ENCODE assay signal across 29 cellular contexts in the genomic region with DNA sequence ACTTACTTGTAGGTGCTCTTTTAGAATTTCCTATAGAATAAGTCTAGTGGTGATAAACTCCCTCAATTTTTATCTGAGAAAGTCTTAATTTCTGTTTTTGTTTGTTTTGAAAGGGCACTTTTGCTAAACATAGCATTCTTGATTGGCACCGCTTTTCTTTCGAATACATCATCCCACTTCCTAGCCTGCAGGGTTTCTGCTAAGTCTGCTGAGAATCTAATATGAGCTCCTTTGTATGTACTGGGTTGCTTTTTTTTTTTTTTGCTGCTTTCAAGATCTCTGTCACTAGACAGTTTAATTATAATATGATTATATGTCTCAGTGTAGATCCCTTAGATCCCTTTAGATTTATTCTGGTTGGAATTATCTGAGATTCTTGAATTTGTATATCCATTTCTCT.
"Had no signal": no experiment of that assay in that cellular context is flagged by ENCODE, and none has a peak within 500 bp of the region (broad histone marks: within the 10 kb centered on the region; RNA-seq: fewer than 3 reads in every experiment).

No MANE protein-coding gene starts in this region.

- H3K36me3 ChIP-seq: ovary, right lobe of liver, thoracic aorta, thyroid gland, transverse colon, uterus had no signal

- H3K27ac ChIP-seq: neural progenitor cell, ovary, parathyroid adenoma, psoas muscle, right lobe of liver, sigmoid colon, stomach, thoracic aorta, thyroid gland, transverse colon, upper lobe of right lung, uterus had no signal

- H3K36me3 Mint-ChIP-seq: natural killer cell treated with Interleukin-12 subunit alpha and Interleukin-12 subunit beta and Interleukin-15 and Interleukin-18, amount 100 ng/mL, for 72 hours had no signal

- H3K4me3 Mint-ChIP-seq: naive thymus-derived CD8-positive, alpha-beta T cell; natural killer cell treated with Interleukin-12 subunit alpha and Interleukin-12 subunit beta and Interleukin-15 and Interleukin-18, amount 100 ng/mL, for 72 hours; nephron progenitor cell; neural progenitor cell; stimulated activated effector memory CD8-positive, alpha-beta T cell treated with anti-CD3 and anti-CD28 coated beads, Interleukin-12 subunit alpha, Interleukin-12 subunit beta, amount 100 ng/mL, for 72 hours; stimulated activated naive B cell treated with anti-CD40 and anti-IgM and Interleukin-4, amounts not matched to agents 10 μg/mL and 1 μg/mL and 100 μg/mL, for 72 hours; stimulated activated naive CD8-positive, alpha-beta T cell treated with anti-CD3 and anti-CD28 coated beads, Interleukin-15, Interleukin-2, amounts not matched to agents 100 ng/mL and 50 ng/mL, for 24 hours; type B pancreatic cell had no signal

- H3K27ac Mint-ChIP-seq: natural killer cell treated with Interleukin-12 subunit alpha and Interleukin-12 subunit beta and Interleukin-15 and Interleukin-18, amount 100 ng/mL, for 72 hours; nephron progenitor cell; neural progenitor cell; progenitor cell of endocrine pancreas; stimulated activated effector memory CD8-positive, alpha-beta T cell treated with anti-CD3 and anti-CD28 coated beads, Interleukin-12 subunit alpha, Interleukin-12 subunit beta, amount 100 ng/mL, for 72 hours; stimulated activated naive B cell treated with anti-CD40 and anti-IgM and Interleukin-4, amounts not matched to agents 10 μg/mL and 1 μg/mL and 100 μg/mL, for 72 hours; stimulated activated naive CD8-positive, alpha-beta T cell treated with anti-CD3 and anti-CD28 coated beads, Interleukin-15, Interleukin-2, amounts not matched to agents 100 ng/mL and 50 ng/mL, for 24 hours; type B pancreatic cell had no signal

- H3K4me2 ChIP-seq: neural progenitor cell had no signal

- H3K27me3 Mint-ChIP-seq: naive thymus-derived CD8-positive, alpha-beta T cell; natural killer cell treated with Interleukin-12 subunit alpha and Interleukin-12 subunit beta and Interleukin-15 and Interleukin-18, amount 100 ng/mL, for 72 hours; progenitor cell of endocrine pancreas; stimulated activated naive B cell treated with anti-CD40 and anti-IgM and Interleukin-4, amounts not matched to agents 10 μg/mL and 1 μg/mL and 100 μg/mL, for 72 hours; stimulated activated naive CD8-positive, alpha-beta T cell treated with anti-CD3 and anti-CD28 coated beads, Interleukin-15, Interleukin-2, amounts not matched to agents 100 ng/mL and 50 ng/mL, for 24 hours; type B pancreatic cell had no signal

- H3K9me3 Mint-ChIP-seq: natural killer cell treated with Interleukin-12 subunit alpha and Interleukin-12 subunit beta and Interleukin-15 and Interleukin-18, amount 100 ng/mL, for 72 hours; stimulated activated effector memory CD8-positive, alpha-beta T cell treated with anti-CD3 and anti-CD28 coated beads, Interleukin-12 subunit alpha, Interleukin-12 subunit beta, amount 100 ng/mL, for 72 hours; stimulated activated naive B cell treated with anti-CD40 and anti-IgM and Interleukin-4, amounts not matched to agents 10 μg/mL and 1 μg/mL and 100 μg/mL, for 72 hours; stimulated activated naive CD8-positive, alpha-beta T cell treated with anti-CD3 and anti-CD28 coated beads, Interleukin-15, Interleukin-2, amounts not matched to agents 100 ng/mL and 50 ng/mL, for 24 hours had no signal

- H3K27me3 ChIP-seq: neural progenitor cell, ovary, right lobe of liver, sigmoid colon, stomach, thyroid gland, transverse colon, upper lobe of right lung, uterus had no signal

- DNase-seq: naive thymus-derived CD8-positive, alpha-beta T cell; nephron progenitor cell; occipital lobe; ovary; posterior cingulate gyrus; psoas muscle; right cardiac atrium; right lobe of liver; sigmoid colon; small intestine; stimulated activated CD4-positive, alpha-beta T cell treated with anti-CD3 and anti-CD28 coated beads, Interleukin-15, amount 100 ng/mL, for 24 hours; stimulated activated CD4-positive, alpha-beta T cell treated with anti-CD3 and anti-CD28 coated beads, Interleukin-2, amount 100 ng/mL, for 24 hours; stimulated activated CD4-positive, alpha-beta T cell treated with anti-CD3 and anti-CD28 coated beads, Interleukin-2, amount 100 ng/mL, for 48 hours; stimulated activated CD4-positive, alpha-beta T cell treated with anti-CD3 and anti-CD28 coated beads, Interleukin-4, amount 100 ng/mL, for 24 hours; stimulated activated naive B cell treated with anti-CD40 and anti-IgM and Interleukin-4, amounts not matched to agents 10 μg/mL and 1 μg/mL and 100 μg/mL, for 72 hours; stimulated activated naive CD4-positive, alpha-beta T cell treated with Interleukin-2 at 50 U/mL for 16 hours; stomach; thyroid gland; transverse colon; upper lobe of right lung; uterus had no signal

- H2AFZ ChIP-seq: neural progenitor cell, parathyroid adenoma had no signal

- H3K4me1 ChIP-seq: neural progenitor cell, parathyroid adenoma, right lobe of liver, sigmoid colon, thyroid gland, transverse colon, upper lobe of right lung, uterus had no signal

- H3K4me1 Mint-ChIP-seq: nephron progenitor cell, neural progenitor cell had no signal

- H3K9me3 ChIP-seq: ovary, right lobe of liver, sigmoid colon, thyroid gland, transverse colon, upper lobe of right lung, uterus had no signal

- ATAC-seq: naive thymus-derived CD8-positive, alpha-beta T cell; natural killer cell treated with Interleukin-12 subunit alpha and Interleukin-12 subunit beta and Interleukin-15 and Interleukin-18, amount 100 ng/mL, for 72 hours; psoas muscle; right cardiac atrium; right lobe of liver; stimulated activated effector memory CD8-positive, alpha-beta T cell treated with anti-CD3 and anti-CD28 coated beads, Interleukin-12 subunit alpha, Interleukin-12 subunit beta, amount 100 ng/mL, for 72 hours; stimulated activated naive B cell treated with anti-CD40 and anti-IgM and Interleukin-4, amounts not matched to agents 10 μg/mL and 1 μg/mL and 100 μg/mL, for 72 hours; upper lobe of right lung had no signal

- H3K4me3 ChIP-seq: neural progenitor cell, ovary, psoas muscle, right lobe of liver, sigmoid colon, stomach, thoracic aorta, thyroid gland, transverse colon, upper lobe of right lung, uterus had no signal
